In genomic region chr1:55375617-55376258, GRCh38 we compare ENCODE assay signal across 8 cellular contexts.
DNase-seq lines count a peak whose midpoint lies in the region; ATAC-seq, FAIRE-seq and TF ChIP-seq lines count a peak whose summit lies in the region.

No MANE protein-coding gene starts in this region.

- CTCF ChIA-PET in WTC11 (lab: Charles Lee), result interaction anchor here (0.5 to 2.1 kb wide), 62 partner anchors 9 to 1336 kb away, joined by 3 to 21 read pairs (median 4); no protein-coding TSS in a partner anchor

- no peaks in the 10 kb centered on the region for H3K9me3 ChIP-seq in BE2C
- no peaks in the 10 kb centered on the region for H3K9me3 ChIP-seq in neutrophil

- ATAC-seq in WTC11, result peak; percentile 54
- ATAC-seq in GM19328 (IDR thresholded peaks at IDR 0.05; ENCODE audit: unreplicated experiment), result no peak

- POLR2A ChIA-PET in WTC11 (lab: Charles Lee), result no interaction called here

- H3K4me3 ChIP-seq in BE2C (ENCODE audit: low read depth, low read length), result no peak overlapping the region
- H3K4me3 ChIP-seq in fibroblast of pulmonary artery (replicated peaks; ENCODE audit: low read depth, low read length), result no peak overlapping the region
- H3K4me3 ChIP-seq in neutrophil (ENCODE audit: low read depth in 1 of 2, low read length in 1 of 2), result no peak overlapping the region

- no peaks in the 10 kb centered on the region for H3K4me1 Mint-ChIP-seq in WTC11

- H3K27me3 ChIP-seq in BE2C (no peaks in the 10 kb centered on the region), neutrophil (no peaks in the 10 kb centered on the region)

- DNase-seq in BE2C (peak; percentile 30), GM18507 (ENCODE audit: extremely low spot score, insufficient read length, low read depth) (peak; percentile 18), NCI-H1694 treated with DMSO at 0.1 percent for 48 hours (lab: John Stamatoyannopoulos, UW) (peak; percentile 71), WTC11 (ENCODE audit: low spot score) (peak; percentile 42), fibroblast of pulmonary artery (ENCODE audit: low read depth) (peak; percentile 68), GOT3 (lab: John Stamatoyannopoulos, UW) (no peak)

- no peak overlapping the region for H3K27ac Mint-ChIP-seq in WTC11

- no peaks in the 10 kb centered on the region for H3K4me1 ChIP-seq in BE2C
- H3K4me1 ChIP-seq in neutrophil (ENCODE audit: control insufficient read depth in 1 of 2, insufficient read depth in 1 of 2, low read depth in 1 of 2, low read length in 1 of 2), result no peaks in the 10 kb centered on the region

- H3K27me3 Mint-ChIP-seq in WTC11 (ENCODE audit: low read depth), result no peaks in the 10 kb centered on the region; the same call in 1 of the 2 replicates

- no peak overlapping the region for H3K27ac ChIP-seq in neutrophil

- FAIRE-seq in GM18507 (lab: Jason Lieb, UNC), result peak; percentile 58

- H3K9me3 Mint-ChIP-seq in WTC11, result no peaks in the 10 kb centered on the region

- TF ChIP-seq CTCF in BE2C (IDR thresholded peaks at IDR 0.05; ENCODE audit: low read depth, low read length), result peak; percentile 77
- peak; percentile 95 for TF ChIP-seq CTCF in WTC11 (IDR thresholded peaks at IDR 0.05)
- TF ChIP-seq CTCF in fibroblast of pulmonary artery (IDR thresholded peaks at IDR 0.05; ENCODE audit: low read length, missing control alignments), result peak; percentile 95
- TF ChIP-seq CTCF in neutrophil (IDR thresholded peaks at IDR 0.05), result peak; percentile 78

- H3K36me3 Mint-ChIP-seq in WTC11, result no peaks in the 10 kb centered on the region

- no peaks in the 10 kb centered on the region for H3K36me3 ChIP-seq in BE2C
- H3K36me3 ChIP-seq in neutrophil, result no peaks in the 10 kb centered on the region

- no peak overlapping the region for H3K4me3 Mint-ChIP-seq in WTC11

TF ChIP-seq in WTC11, 78 proteins besides CTCF, POLR2A, EP300 and RAD21:
- no peak for TF ChIP-seq NR3C1 (CRISPR knock-in tag; conservative IDR thresholded peaks at IDR 0.05; ENCODE audit: low read depth)
- no peak for TF ChIP-seq CREM (CRISPR knock-in tag; IDR thresholded peaks at IDR 0.05)
- no peak for TF ChIP-seq E2F1 (CRISPR knock-in tag; IDR thresholded peaks at IDR 0.05)
- TF ChIP-seq NFE2L1 (CRISPR knock-in tag; IDR thresholded peaks at IDR 0.05), result no peak
- no peak for TF ChIP-seq E2F4 (CRISPR knock-in tag; IDR thresholded peaks at IDR 0.05; ENCODE audit: borderline replicate concordance, low read depth)
